In genomic region chr7:3439333-3440030, GRCh38 we compare ENCODE assay signal across 12 cellular contexts.
DNase-seq lines count a peak whose midpoint lies in the region.
"Had no signal": no experiment of that assay in that cellular context is flagged by ENCODE, and none has a peak within 500 bp of the region (broad histone marks: within the 10 kb centered on the region; RNA-seq: fewer than 3 reads in every experiment).

No MANE protein-coding gene starts in this region.

- H3K4me1 ChIP-seq in GM23248 (ENCODE audit: insufficient read depth) (no peaks in the 10 kb centered on the region), SJCRH30 (peaks cover 28% of the 10 kb centered on the region)

- WGBS in GM23248 (ENCODE audit: low coverage in 1 of 2, low lambda C conversion rate in 2 of 2, missing lambda C conversion rate in 2 of 2), 2 experiments = 35 to 43% methylated on average over 3 of the region's 3 CpGs

- no peak overlapping the region for H3K27ac ChIP-seq in GM23248
- peak overlapping the region; percentile 5 for H3K27ac ChIP-seq in SJCRH30
- H3K27ac ChIP-seq: spleen had no signal

- H3K9me2 ChIP-seq in GM23248 (ENCODE audit: insufficient read depth) = no peaks in the 10 kb centered on the region

- no peaks in the 10 kb centered on the region for H3F3A ChIP-seq in GM23248 (ENCODE audit: insufficient read depth)

- in situ Hi-C loops in GM23248 (cut with MboI) = no loop called here

- no peaks in the 10 kb centered on the region for H4K20me1 ChIP-seq in GM23248 (ENCODE audit: insufficient read depth)

- H3K9ac ChIP-seq in GM23248 = no peak overlapping the region

- no peak overlapping the region for H3K4me2 ChIP-seq in GM23248 (ENCODE audit: unreplicated experiment)

- no peaks in the 10 kb centered on the region for H3K27me3 ChIP-seq in GM23248 (replicated peaks; ENCODE audit: insufficient read depth)
- H3K27me3 ChIP-seq in SJCRH30 = no peaks in the 10 kb centered on the region
- H3K27me3 ChIP-seq: spleen had no signal

- H3K4me3 ChIP-seq in GM23248 (no peak overlapping the region), SJCRH30 (no peak overlapping the region)
- H3K4me3 ChIP-seq: spleen had no signal

- H3K79me2 ChIP-seq in GM23248 (ENCODE audit: insufficient read depth) = no peaks in the 10 kb centered on the region

- no peaks in the 10 kb centered on the region for H3K9me3 ChIP-seq in GM23248 (ENCODE audit: low read depth)
- no peaks in the 10 kb centered on the region for H3K9me3 ChIP-seq in SJCRH30 (replicated peaks)

- H3K36me3 ChIP-seq in GM23248 (ENCODE audit: low read depth) = no peaks in the 10 kb centered on the region
- no peaks in the 10 kb centered on the region for H3K36me3 ChIP-seq in SJCRH30
- H3K36me3 ChIP-seq: spleen had no signal

- no peak overlapping the region for H2AFZ ChIP-seq in GM23248

- DNase-seq in GM23248 (peak; percentile 44), SJCRH30 (peak; percentile 52 to 72), fibroblast of gingiva (ENCODE audit: low read depth) (peak; percentile 98), pulmonary artery endothelial cell (ENCODE audit: low read depth, low spot score) (peak; percentile 45), SKM-1 (lab: John Stamatoyannopoulos, UW; ENCODE audit: unreplicated experiment) (no peak), DMS114 treated with DMSO at 0.1 percent for 48 hours (lab: John Stamatoyannopoulos, UW; ENCODE audit: unreplicated experiment) (no peak), NCI-H2171 treated with DMSO at 0.1 percent for 48 hours (lab: John Stamatoyannopoulos, UW) (no peak)
- DNase-seq: activated CD8-positive, alpha-beta memory T cell treated with anti-CD3 and anti-CD28 coated beads, Interleukin-2, amount 50 U/mL, for 4 hours; EL; head of caudate nucleus; NCI-H526; spleen had no signal

Comparison
In these comparisons a context has a peak if more than half of its experiments do, and no peak if none do; other contexts are left out.
1. DNase-seq: peak in GM23248 (single experiment), SJCRH30 (2 of 2), fibroblast of gingiva (single experiment) and pulmonary artery endothelial cell (single experiment); none in SKM-1 (single experiment), DMS114 treated with DMSO at 0.1 percent for 48 hours (single experiment) and NCI-H2171 treated with DMSO at 0.1 percent for 48 hours (single experiment).